10 cellular contexts compared by ENCODE assay signal in genomic region chr1:34452451-34452850, GRCh38.
"Had no signal": no experiment of that assay in that cellular context is flagged by ENCODE, and none has a peak within 500 bp of the region (broad histone marks: within the 10 kb centered on the region; RNA-seq: fewer than 3 reads in every experiment).

No MANE protein-coding gene starts in this region.

- H3K4me3 ChIP-seq: GM23248 had no signal

- DNase-seq: GM23248, GOT3, H9, HCEC 1CT, HFFc6, IMR-90, KBM-7 had no signal

- H3K27ac ChIP-seq: GM23248, KMS-11 had no signal

- FAIRE-seq: H54, HTR-8/SVneo had no signal
